Comparison of ENCODE assay signal across 17 cellular contexts in genomic region chr4:184802203-184803015, GRCh38. TPM values are rescaled to one million over a fixed set of nuclear protein-coding genes. Genes with fewer than 3 reads are reported as not detected.
DNase-seq lines count a peak whose midpoint lies in the region; ATAC-seq and TF ChIP-seq lines count a peak whose summit lies in the region.
"Had no signal": no experiment of that assay in that cellular context is flagged by ENCODE, and none has a peak within 500 bp of the region (broad histone marks: within the 10 kb centered on the region; RNA-seq: fewer than 3 reads in every experiment).

No MANE protein-coding gene starts in this region.

- POLR2A ChIA-PET in Caco-2 (lab: Charles Lee): no interaction called here
- POLR2A ChIA-PET in CD4-positive, alpha-beta memory T cell (lab: Charles Lee; ENCODE audit: partially characterized antibody): no interaction called here

- intact Hi-C loops in upper lobe of right lung (cut with DNase I): no loop called here
- intact Hi-C loops in Caco-2 (cut with micrococcal nuclease; ENCODE audit: unreplicated experiment): no loop called here
- intact Hi-C loops in CD4-positive, alpha-beta memory T cell (cut with micrococcal nuclease): no loop called here

- H3K9me3 Mint-ChIP-seq in Caco-2 (ENCODE audit: unreplicated experiment): no peaks in the 10 kb centered on the region
- no peaks in the 10 kb centered on the region for H3K9me3 Mint-ChIP-seq in CD4-positive, alpha-beta memory T cell
- H3K9me3 Mint-ChIP-seq: activated naive CD8-positive, alpha-beta T cell treated with anti-CD3 and anti-CD28 coated beads, Interleukin-2, amount 10 ng/mL, durations not matched to agents 7 days and 5 days; activated T-cell treated with anti-CD3 and anti-CD28 coated beads, Interleukin-2, amount 50 U/mL, for 24 hours had no signal

- H3K36me3 ChIP-seq in SJSA1 (no peaks in the 10 kb centered on the region), neutrophil (peaks cover 74% of the 10 kb centered on the region), upper lobe of right lung (peaks cover 11% of the 10 kb centered on the region), Caco-2 (ENCODE audit: control insufficient read depth, insufficient read depth, low read length) (no peaks in the 10 kb centered on the region)
- H3K36me3 ChIP-seq in CD4-positive, alpha-beta memory T cell (ENCODE audit: insufficient read depth, low read length): no peaks in the 10 kb centered on the region
- H3K36me3 ChIP-seq: transverse colon had no signal

- no peak overlapping the region for H3K27ac Mint-ChIP-seq in Caco-2 (ENCODE audit: unreplicated experiment)
- no peak overlapping the region for H3K27ac Mint-ChIP-seq in CD4-positive, alpha-beta memory T cell
- H3K27ac Mint-ChIP-seq: activated naive CD8-positive, alpha-beta T cell treated with anti-CD3 and anti-CD28 coated beads, Interleukin-2, amount 10 ng/mL, durations not matched to agents 7 days and 5 days; activated T-cell treated with anti-CD3 and anti-CD28 coated beads, Interleukin-2, amount 50 U/mL, for 24 hours had no signal

- peaks cover 17% of the 10 kb centered on the region for H3K4me1 ChIP-seq in SJSA1 (replicated peaks)
- peaks cover 95 to 99% of the 10 kb centered on the region in 2 experiments for H3K4me1 ChIP-seq in neutrophil (ENCODE audit: control insufficient read depth in 1 of 2, insufficient read depth in 1 of 2, low read depth in 1 of 2, low read length in 1 of 2)
- H3K4me1 ChIP-seq in upper lobe of right lung: peaks cover 8% of the 10 kb centered on the region
- H3K4me1 ChIP-seq in Caco-2: no peaks in the 10 kb centered on the region
- H3K4me1 ChIP-seq in CD4-positive, alpha-beta memory T cell (ENCODE audit: insufficient read depth, low read length): no peaks in the 10 kb centered on the region

- CTCF ChIA-PET in Caco-2 (lab: Charles Lee): interaction anchor here (1.3 kb wide), 1 partner anchor 13 kb away, joined by 3 read pairs; no protein-coding TSS in a partner anchor
- CTCF ChIA-PET in CD4-positive, alpha-beta memory T cell (lab: Charles Lee; ENCODE audit: partially characterized antibody): no interaction called here

- no peak for TF ChIP-seq CTCF in fibroblast of the aortic adventitia (IDR thresholded peaks at IDR 0.05; ENCODE audit: insufficient read depth, low read length)
- TF ChIP-seq CTCF in neutrophil (IDR thresholded peaks at IDR 0.05): no peak
- TF ChIP-seq CTCF in upper lobe of right lung (IDR thresholded peaks at IDR 0.05): no peak
- no peak for TF ChIP-seq CTCF in Caco-2 (IDR thresholded peaks at IDR 0.05; ENCODE audit: insufficient read depth in 1 of 2, low read depth in 1 of 2, low read length in 1 of 2, severe bottlenecking in 1 of 2, unreplicated experiment in 1 of 2)

- H3K4me3 Mint-ChIP-seq in Caco-2 (ENCODE audit: unreplicated experiment): no peak overlapping the region
- no peak overlapping the region for H3K4me3 Mint-ChIP-seq in CD4-positive, alpha-beta memory T cell
- H3K4me3 Mint-ChIP-seq: activated naive CD8-positive, alpha-beta T cell treated with anti-CD3 and anti-CD28 coated beads, Interleukin-2, amount 10 ng/mL, durations not matched to agents 7 days and 5 days; activated T-cell treated with anti-CD3 and anti-CD28 coated beads, Interleukin-2, amount 50 U/mL, for 24 hours; CD14-positive monocyte had no signal

- H3K27me3 Mint-ChIP-seq in Caco-2 (ENCODE audit: insufficient read depth, unreplicated experiment): no peaks in the 10 kb centered on the region
- H3K27me3 Mint-ChIP-seq in CD4-positive, alpha-beta memory T cell: no peaks in the 10 kb centered on the region
- H3K27me3 Mint-ChIP-seq: activated naive CD8-positive, alpha-beta T cell treated with anti-CD3 and anti-CD28 coated beads, Interleukin-2, amount 10 ng/mL, durations not matched to agents 7 days and 5 days; activated T-cell treated with anti-CD3 and anti-CD28 coated beads, Interleukin-2, amount 50 U/mL, for 24 hours had no signal

- DNase-seq in SJSA1 (ENCODE audit: low read depth in 1 of 2, low spot score in 2 of 2): peak in 1 of 2 experiments; percentile 41
- peak; percentile 51 for DNase-seq in fibroblast of the aortic adventitia (ENCODE audit: low read depth)
- no peak for DNase-seq in upper lobe of right lung
- DNase-seq in NCI-H526 treated with DMSO at 0.1 percent for 48 hours (lab: John Stamatoyannopoulos, UW): no peak
- no peak for DNase-seq in Caco-2
- DNase-seq in CD4-positive, alpha-beta memory T cell: no peak
- DNase-seq: activated CD4-positive, alpha-beta T cell treated with anti-CD3 and anti-CD28 coated beads, Interleukin-2, amount 50 U/mL, for 1 hour; activated naive CD8-positive, alpha-beta T cell treated with anti-CD3 and anti-CD28 coated beads, Interleukin-2, amount 10 ng/mL, durations not matched to agents 7 days and 5 days; activated T-cell treated with anti-CD3 and anti-CD28 coated beads, Interleukin-2, amount 50 U/mL, for 24 hours; GOT3; NCI-H2171 treated with DMSO at 0.1 percent for 48 hours; Right ventricle myocardium superior; stimulated activated CD4-positive, alpha-beta T cell treated with anti-CD3 and anti-CD28 coated beads, Interleukin-4, amount 100 ng/mL, for 24 hours; T-helper 9 cell; transverse colon had no signal

- H3K27ac ChIP-seq in SJSA1 (peak overlapping the region; percentile 18; the same call in 1 of the 2 replicates), neutrophil (peak overlapping the region; percentile 65), upper lobe of right lung (no peak overlapping the region)
- no peak overlapping the region for H3K27ac ChIP-seq in CD4-positive, alpha-beta memory T cell (ENCODE audit: low read depth, low read length)
- H3K27ac ChIP-seq: transverse colon had no signal

- no TSS peak for BruUV-seq in Caco-2 (replicated peaks; lab: Mats Ljungman, UMichigan)

- peaks cover 15% of the 10 kb centered on the region for H3K4me1 Mint-ChIP-seq in Caco-2 (ENCODE audit: low read depth, unreplicated experiment)
- H3K4me1 Mint-ChIP-seq in CD4-positive, alpha-beta memory T cell: peaks cover 0 to 5% (median 3%) of the 10 kb centered on the region in 4 donors

- no peaks in the 10 kb centered on the region for H3K9me3 ChIP-seq in SJSA1 (replicated peaks)
- H3K9me3 ChIP-seq in neutrophil: no peaks in the 10 kb centered on the region
- no peaks in the 10 kb centered on the region for H3K9me3 ChIP-seq in upper lobe of right lung
- no peaks in the 10 kb centered on the region for H3K9me3 ChIP-seq in Caco-2
- H3K9me3 ChIP-seq in CD4-positive, alpha-beta memory T cell (ENCODE audit: control insufficient read depth in 1 of 2, low read length in 2 of 2): no peaks in the 10 kb centered on the region
- H3K9me3 ChIP-seq: transverse colon had no signal

- peaks cover 10% of the 10 kb centered on the region for H3K36me3 Mint-ChIP-seq in Caco-2 (ENCODE audit: insufficient read depth, unreplicated experiment)
- peaks cover 4 to 18% of the 10 kb centered on the region in 2 donors for H3K36me3 Mint-ChIP-seq in CD4-positive, alpha-beta memory T cell

- H3K27me3 ChIP-seq in SJSA1 (replicated peaks) (no peaks in the 10 kb centered on the region), neutrophil (no peaks in the 10 kb centered on the region), upper lobe of right lung (no peaks in the 10 kb centered on the region), Caco-2 (replicated peaks; ENCODE audit: control insufficient read depth, insufficient read depth, low read length) (no peaks in the 10 kb centered on the region)
- H3K27me3 ChIP-seq in CD4-positive, alpha-beta memory T cell (ENCODE audit: insufficient read depth, low read length): no peaks in the 10 kb centered on the region
- H3K27me3 ChIP-seq: transverse colon had no signal

- no peak overlapping the region for H3K4me3 ChIP-seq in SJSA1
- H3K4me3 ChIP-seq in fibroblast of the aortic adventitia (ENCODE audit: low read depth, low read length): peak overlapping the region; percentile 40
- H3K4me3 ChIP-seq in neutrophil (ENCODE audit: low read depth in 1 of 2, low read length in 1 of 2): no peak overlapping the region
- H3K4me3 ChIP-seq in upper lobe of right lung: peak overlapping the region; percentile 37
- no peak overlapping the region for H3K4me3 ChIP-seq in Caco-2 (ENCODE audit: low read depth, low read length)
- no peak overlapping the region for H3K4me3 ChIP-seq in CD4-positive, alpha-beta memory T cell (ENCODE audit: low read length in 2 of 2)
- H3K4me3 ChIP-seq: transverse colon had no signal

- ATAC-seq in upper lobe of right lung: no peak

RNA-seq across cellular contexts. Expression of gene ACSL1, which starts 23.4 kb away (rescaled TPM):
- total RNA-seq in SJSA1 (2014; rRNA removed; shearing (Covaris generic)): 16.4 and 33.7 TPM in 2 replicates
- total RNA-seq in fibroblast of the aortic adventitia (ENCODE audit: low replicate concordance) (26.2 and 26.3 TPM in 2 replicates), upper lobe of right lung (287 TPM), Caco-2 (2022) (76.3 and 100 TPM in 2 replicates)
- 10 to 100 TPM; 11.5 to 12.9 TPM for total RNA-seq in CD4-positive, alpha-beta memory T cell
- polyA plus RNA-seq in CD4-positive, alpha-beta memory T cell: 1 to 10 TPM; 4.0 to 6.8 TPM

Comparison
In these comparisons a context has a peak if more than half of its experiments do, and no peak if none do; other contexts are left out.
1. H3K27ac ChIP-seq: peak in SJSA1 (single experiment) and neutrophil (single experiment); none in upper lobe of right lung (single experiment) and CD4-positive, alpha-beta memory T cell (single experiment).
2. H3K4me3 ChIP-seq: peak in fibroblast of the aortic adventitia (single experiment) and upper lobe of right lung (single experiment); none in SJSA1 (single experiment), neutrophil (0 of 2), Caco-2 (single experiment) and CD4-positive, alpha-beta memory T cell (0 of 2).